Comparison of ENCODE assay signal across 9 cellular contexts in genomic region chr1:41482001-41482765, GRCh38. TPM values are rescaled to one million over a fixed set of nuclear protein-coding genes. Genes with fewer than 3 reads are reported as not detected.
A peak's percentile ranks its signal among the peaks of the same experiment; 100 is the strongest.
DNase-seq lines count a peak whose midpoint lies in the region; TF ChIP-seq lines count a peak whose summit lies in the region.
"Had no signal": no experiment of that assay in that cellular context is flagged by ENCODE, and none has a peak within 500 bp of the region (broad histone marks: within the 10 kb centered on the region; RNA-seq: fewer than 3 reads in every experiment).

No MANE protein-coding gene starts in this region.

- peak overlapping the region; percentile 57 for H3K9ac ChIP-seq in NT2/D1 (ENCODE audit: insufficient read length, low read depth)

- TF ChIP-seq CTCF in LNCaP clone FGC (IDR thresholded peaks at IDR 0.05; ENCODE audit: control insufficient read depth, extremely low read depth, insufficient read depth) (no peak), left ventricle myocardium inferior (IDR thresholded peaks at IDR 0.05; ENCODE audit: borderline replicate concordance) (no peak), testis (IDR thresholded peaks at IDR 0.05) (no peak)

- WGBS in testis, 2 donors, result 78 to 89% methylated on average over 12 to 18 of the region's 18 CpGs

- H3K9me3 ChIP-seq in NT2/D1 (ENCODE audit: insufficient read depth, low read length), result no peaks in the 10 kb centered on the region
- no peaks in the 10 kb centered on the region for H3K9me3 ChIP-seq in left ventricle myocardium inferior (replicated peaks)
- H3K9me3 ChIP-seq in testis, result no peaks in the 10 kb centered on the region

- H3K27ac ChIP-seq in left ventricle myocardium inferior (replicated peaks) (peak overlapping the region; percentile 38), testis (no peak overlapping the region)

- H3K36me3 ChIP-seq in NT2/D1 (ENCODE audit: insufficient read depth, insufficient read length, low read length), result no peaks in the 10 kb centered on the region
- H3K36me3 ChIP-seq in left ventricle myocardium inferior, result no peaks in the 10 kb centered on the region
- no peaks in the 10 kb centered on the region for H3K36me3 ChIP-seq in testis (ENCODE audit: low read depth, missing control alignments)

- intact Hi-C loops in left ventricle myocardium inferior (cut with micrococcal nuclease), result no loop called here
- intact Hi-C loops in testis (cut with DNase I; ENCODE audit: low total_unique reads), result no loop called here

- H3K4me1 ChIP-seq in NT2/D1 (ENCODE audit: insufficient read depth, insufficient read length), result peaks cover 44% of the 10 kb centered on the region
- peaks cover 80% of the 10 kb centered on the region for H3K4me1 ChIP-seq in left ventricle myocardium inferior
- H3K4me1 ChIP-seq in testis, result peaks cover 39% of the 10 kb centered on the region

- no peak overlapping the region for H3K4me3 ChIP-seq in LNCaP clone FGC (ENCODE audit: low read depth, low read length)
- H3K4me3 ChIP-seq in NT2/D1 (ENCODE audit: insufficient read length, low read depth), result no peak overlapping the region
- no peak overlapping the region for H3K4me3 ChIP-seq in left ventricle myocardium inferior
- no peak overlapping the region for H3K4me3 ChIP-seq in testis

- no peaks in the 10 kb centered on the region for H3K27me3 ChIP-seq in NT2/D1 (ENCODE audit: insufficient read depth, insufficient read length)
- no peaks in the 10 kb centered on the region for H3K27me3 ChIP-seq in left ventricle myocardium inferior (ENCODE audit: low read depth)
- H3K27me3 ChIP-seq in testis, result no peaks in the 10 kb centered on the region

- peak; percentile 90 for DNase-seq in LNCaP clone FGC (ENCODE audit: low read depth)
- DNase-seq in NT2/D1 (ENCODE audit: low read depth, low spot score), result no peak
- no peak for DNase-seq in left ventricle myocardium inferior
- DNase-seq in testis, result peak; percentile 85
- no peak for DNase-seq in NCI-H82 (lab: John Stamatoyannopoulos, UW)
- DNase-seq in DMS 273 (lab: John Stamatoyannopoulos, UW; ENCODE audit: unreplicated experiment), result no peak
- DNase-seq in NCI-H1930 (lab: John Stamatoyannopoulos, UW), result no peak
- DNase-seq: activated naive CD4-positive, alpha-beta T cell had no signal

- TF ChIP-seq POLR2A in testis (IDR thresholded peaks at IDR 0.05), result no peak

RNA-seq across cellular contexts. Expression of gene EDN2, which starts 2.3 kb away (rescaled TPM):
- total RNA-seq in left ventricle myocardium inferior (0.47 TPM), testis (not detected)
- polyA plus RNA-seq in testis (ENCODE audit: insufficient read depth, low read depth, low replicate concordance), result not detected
- total RNA-seq: natural killer cell treated with Interleukin-12 subunit alpha and Interleukin-12 subunit beta and Interleukin-15 and Interleukin-18, amount 100 ng/mL, for 72 hours had no signal

Comparison
In these comparisons a context has a peak if more than half of its experiments do, and no peak if none do; other contexts are left out.
1. DNase-seq: peak in LNCaP clone FGC (single experiment) and testis (single experiment); none in NT2/D1 (single experiment), left ventricle myocardium inferior (single experiment), NCI-H82 (single experiment), DMS 273 (single experiment) and NCI-H1930 (0 of 2).